Comparison of ENCODE assay signal across 12 cellular contexts in genomic region chr1:41504126-41505035, GRCh38. TPM values are rescaled to one million over a fixed set of nuclear protein-coding genes. Genes with fewer than 3 reads are reported as not detected.
A peak's percentile ranks its signal among the peaks of the same experiment; 100 is the strongest.
DNase-seq lines count a peak whose midpoint lies in the region; ATAC-seq and TF ChIP-seq lines count a peak whose summit lies in the region.
"Had no signal": no experiment of that assay in that cellular context is flagged by ENCODE, and none has a peak within 500 bp of the region (broad histone marks: within the 10 kb centered on the region; RNA-seq: fewer than 3 reads in every experiment).

No MANE protein-coding gene starts in this region.

- POLR2A ChIA-PET in HEK293 (lab: Yijun Ruan, JAX) = no interaction called here
- POLR2A ChIA-PET in RWPE1 (lab: Yijun Ruan, JAX; ENCODE audit: low non-redundant PET) = interaction anchor here (0.6 kb wide), 1 partner anchor 21 kb away, joined by 3 read pairs; no protein-coding TSS in a partner anchor

- no peak for ATAC-seq in GM21786 (IDR thresholded peaks at IDR 0.05; ENCODE audit: unreplicated experiment)

- no peak overlapping the region for H3K4me3 ChIP-seq in AG10803 (ENCODE audit: low read length)
- no peak overlapping the region for H3K4me3 ChIP-seq in HEK293 (ENCODE audit: low read depth, low read length)
- no peak overlapping the region for H3K4me3 ChIP-seq in fibroblast of the aortic adventitia (ENCODE audit: low read depth, low read length)

- TF ChIP-seq CTCF in AG10803 (conservative IDR thresholded peaks at IDR 0.05; ENCODE audit: low read length) (no peak), HEK293 (tag by site-specific recombination; IDR thresholded peaks at IDR 0.05) (no peak), RWPE1 (conservative IDR thresholded peaks at IDR 0.05; ENCODE audit: low read depth) (no peak), fibroblast of the aortic adventitia (IDR thresholded peaks at IDR 0.05; ENCODE audit: insufficient read depth, low read length) (no peak)

- no peaks in the 10 kb centered on the region for H3K9me3 ChIP-seq in HEK293 (ENCODE audit: control insufficient read depth, insufficient read depth, low read depth, low read length)

- no peaks in the 10 kb centered on the region for H3K4me1 ChIP-seq in HEK293 (ENCODE audit: control insufficient read depth, insufficient read depth, low read length)

- H3K36me3 ChIP-seq in HEK293 (ENCODE audit: control insufficient read depth in 2 of 2, insufficient read depth in 1 of 2, low read length in 2 of 2) = no peaks in the 10 kb centered on the region

- DNase-seq in AG10803 (ENCODE audit: low read depth) (peak; percentile 52), RWPE1 (ENCODE audit: low spot score) (peak; percentile 55), fibroblast of the aortic adventitia (ENCODE audit: low read depth) (peak; percentile 31), SK-N-DZ (ENCODE audit: low spot score) (no peak), GF-D8 (lab: John Stamatoyannopoulos, UW) (no peak), KG1 (lab: John Stamatoyannopoulos, UW) (no peak)
- DNase-seq: activated CD4-positive, alpha-beta T cell treated with anti-CD3 and anti-CD28 coated beads, Interleukin-2, amount 50 U/mL, for 1 hour; GDM1 had no signal

- CTCF ChIA-PET in HEK293 (lab: Yijun Ruan, JAX) (interaction anchor here (0.6 to 5.0 kb wide), 4 partner anchors 9 to 71 kb away, joined by 4 to 25 read pairs (median 8); no protein-coding TSS in a partner anchor), RWPE1 (lab: Yijun Ruan, JAX) (no interaction called here)

- no peak overlapping the region for H3K27ac ChIP-seq in HEK293 (ENCODE audit: extremely low read depth, low read depth, low read length)
- H3K27ac ChIP-seq in RWPE1 = peak overlapping the region; percentile 49

TF ChIP-seq in HEK293, 187 proteins besides CTCF, POLR2A, EP300 and RAD21 (continues in another document):
- TF ChIP-seq ZNF530 (tag by site-specific recombination; IDR thresholded peaks at IDR 0.05; ENCODE audit: low read depth) (no peak), ZNF121 (tag by site-specific recombination; IDR thresholded peaks at IDR 0.05) (no peak), EGR2 (tag by site-specific recombination; IDR thresholded peaks at IDR 0.05; ENCODE audit: low read depth) (0 out of 2 replicates have a peak, but pooled peaks have one; percentile 19), ZFP37 (tag by site-specific recombination; IDR thresholded peaks at IDR 0.05) (peak; percentile 75; the same call in 1 of the 2 replicates), ZNF660 (tag by site-specific recombination; IDR thresholded peaks at IDR 0.05) (peak; percentile 51), ZNF341 (tag by site-specific recombination; IDR thresholded peaks at IDR 0.05; ENCODE audit: low read depth) (no peak), ZFHX2 (tag by site-specific recombination; conservative IDR thresholded peaks at IDR 0.05) (peak; percentile 83), GLIS1 (tag by site-specific recombination; IDR thresholded peaks at IDR 0.05) (peak; percentile 86), PRDM10 (tag by site-specific recombination; IDR thresholded peaks at IDR 0.05) (peak; percentile 50; the same call in 1 of the 2 replicates), ZBTB17 (tag by site-specific recombination; IDR thresholded peaks at IDR 0.05) (peak; percentile 66), ZNF692 (tag by site-specific recombination; IDR thresholded peaks at IDR 0.05) (peak; percentile 40; the same call in 1 of the 2 replicates), ZBTB8A (tag by site-specific recombination; IDR thresholded peaks at IDR 0.05) (peak; percentile 59), ZBTB20 (tag by site-specific recombination; IDR thresholded peaks at IDR 0.05) (no peak), ZBTB44 (tag by site-specific recombination; IDR thresholded peaks at IDR 0.05) (no peak), ZNF366 (tag by site-specific recombination; conservative IDR thresholded peaks at IDR 0.05) (peak; percentile 65), IKZF3 (tag by site-specific recombination; IDR thresholded peaks at IDR 0.05) (peak; percentile 10; the same call in 1 of the 2 replicates), ZNF571 (tag by site-specific recombination; IDR thresholded peaks at IDR 0.05) (no peak), ZNF280C (tag by site-specific recombination; IDR thresholded peaks at IDR 0.05) (no peak), ZNF501 (tag by site-specific recombination; IDR thresholded peaks at IDR 0.05) (0 out of 2 replicates have a peak, but pooled peaks have one; percentile 35), ZNF423 (tag by site-specific recombination; IDR thresholded peaks at IDR 0.05) (no peak), ZNF248 (tag by site-specific recombination; IDR thresholded peaks at IDR 0.05) (no peak), ZNF2 (tag by site-specific recombination; IDR thresholded peaks at IDR 0.05) (0 out of 2 replicates have a peak, but pooled peaks have one; percentile 56), ZNF747 (tag by site-specific recombination; IDR thresholded peaks at IDR 0.05) (no peak), ZNF529 (tag by site-specific recombination; IDR thresholded peaks at IDR 0.05; ENCODE audit: insufficient replicate concordance) (no peak), ZNF302 (tag by site-specific recombination; IDR thresholded peaks at IDR 0.05; ENCODE audit: low read depth) (no peak)

RNA-seq across cellular contexts. Expression of gene EDN2, which starts 19.9 kb away (rescaled TPM):
- total RNA-seq in fibroblast of the aortic adventitia (ENCODE audit: low replicate concordance) = not detected in 2 replicates
- polyA plus RNA-seq in SK-N-DZ (2014; cell fraction: cytosol; rRNA removed) = not detected in 2 replicates
- not detected in 2 replicates for polyA plus RNA-seq in SK-N-DZ (2014; cell fraction: nucleus; rRNA removed)
- total RNA-seq: LHCN-M2, lung microvascular endothelial cell had no signal

Comparison
In these comparisons a context has a peak if more than half of its experiments do, and no peak if none do; other contexts are left out.
1. DNase-seq: peak in AG10803 (single experiment), RWPE1 (single experiment) and fibroblast of the aortic adventitia (single experiment); none in SK-N-DZ (single experiment), GF-D8 (single experiment) and KG1 (single experiment).